Comparison of ENCODE assay signal across 9 cellular contexts in genomic region chr2:27069961-27070618, GRCh38. TPM values are rescaled to one million over a fixed set of nuclear protein-coding genes. Genes with fewer than 3 reads are reported as not detected.
DNase-seq lines count a peak whose midpoint lies in the region; ATAC-seq and TF ChIP-seq lines count a peak whose summit lies in the region.
"Had no signal": no experiment of that assay in that cellular context is flagged by ENCODE, and none has a peak within 500 bp of the region (broad histone marks: within the 10 kb centered on the region; RNA-seq: fewer than 3 reads in every experiment).

No MANE protein-coding gene starts in this region.

- intact Hi-C loops in left lung (cut with DNase I): no loop called here

- TF ChIP-seq CTCF in left lung (IDR thresholded peaks at IDR 0.05) (no peak), thoracic aorta (IDR thresholded peaks at IDR 0.05) (no peak)

- H3K27me3 Mint-ChIP-seq in activated T-cell treated with anti-CD3 and anti-CD28 coated beads, Interleukin-2, amount 50 U/mL, for 4 hours (ENCODE audit: low read depth): no peaks in the 10 kb centered on the region
- no peaks in the 10 kb centered on the region for H3K27me3 Mint-ChIP-seq in activated naive CD8-positive, alpha-beta T cell treated with anti-CD3 and anti-CD28 coated beads, Interleukin-2, amount 50 U/mL, for 24 hours

- H3K27ac ChIP-seq in left lung: peak overlapping the region in 1 of 2 donors; percentile 92
- peak overlapping the region; percentile 15 to 99 for H3K27ac ChIP-seq in thoracic aorta

- H3K27me3 ChIP-seq in left lung: no peaks in the 10 kb centered on the region
- H3K27me3 ChIP-seq in thoracic aorta (replicated peaks; ENCODE audit: insufficient read depth): no peaks in the 10 kb centered on the region

- H3K4me1 Mint-ChIP-seq in activated T-cell treated with anti-CD3 and anti-CD28 coated beads, Interleukin-2, amount 50 U/mL, for 4 hours (ENCODE audit: low read depth): peaks cover 64% of the 10 kb centered on the region
- peaks cover 55% of the 10 kb centered on the region for H3K4me1 Mint-ChIP-seq in activated naive CD8-positive, alpha-beta T cell treated with anti-CD3 and anti-CD28 coated beads, Interleukin-2, amount 50 U/mL, for 24 hours

- peaks cover 25% of the 10 kb centered on the region for H3K36me3 Mint-ChIP-seq in activated T-cell treated with anti-CD3 and anti-CD28 coated beads, Interleukin-2, amount 50 U/mL, for 4 hours (ENCODE audit: insufficient read depth)
- peaks cover 34% of the 10 kb centered on the region for H3K36me3 Mint-ChIP-seq in activated naive CD8-positive, alpha-beta T cell treated with anti-CD3 and anti-CD28 coated beads, Interleukin-2, amount 50 U/mL, for 24 hours (ENCODE audit: low read depth)

- peak overlapping the region; percentile 95 for H3K4me3 Mint-ChIP-seq in activated T-cell treated with anti-CD3 and anti-CD28 coated beads, Interleukin-2, amount 50 U/mL, for 4 hours
- H3K4me3 Mint-ChIP-seq in activated naive CD8-positive, alpha-beta T cell treated with anti-CD3 and anti-CD28 coated beads, Interleukin-2, amount 50 U/mL, for 24 hours: peak overlapping the region; percentile 97

- no peaks in the 10 kb centered on the region for H3K9me3 Mint-ChIP-seq in activated T-cell treated with anti-CD3 and anti-CD28 coated beads, Interleukin-2, amount 50 U/mL, for 4 hours
- no peaks in the 10 kb centered on the region for H3K9me3 Mint-ChIP-seq in activated naive CD8-positive, alpha-beta T cell treated with anti-CD3 and anti-CD28 coated beads, Interleukin-2, amount 50 U/mL, for 24 hours

- no peak for DNase-seq in activated T-cell treated with anti-CD3 and anti-CD28 coated beads, Interleukin-2, amount 50 U/mL, for 4 hours
- DNase-seq in activated T-cell treated with anti-CD3 and anti-CD28 coated beads, Interleukin-2, amount 50 U/mL, for 48 hours: no peak
- no peak for DNase-seq in activated naive CD8-positive, alpha-beta T cell treated with anti-CD3 and anti-CD28 coated beads, Interleukin-2, amount 50 U/mL, for 24 hours
- DNase-seq in left lung: no peak
- DNase-seq in thoracic aorta (ENCODE audit: low spot score): no peak
- DNase-seq in NCI-H2107 (lab: John Stamatoyannopoulos, UW): no peak
- DNase-seq in stimulated activated CD8-positive, alpha-beta memory T cell treated with anti-CD3 and anti-CD28 coated beads, Interleukin-4, amount 100 ng/mL, for 48 hours: no peak
- DNase-seq: NCI-H526 had no signal

- ATAC-seq in activated T-cell treated with anti-CD3 and anti-CD28 coated beads, Interleukin-2, amount 50 U/mL, for 4 hours: no peak
- no peak for ATAC-seq in activated naive CD8-positive, alpha-beta T cell treated with anti-CD3 and anti-CD28 coated beads, Interleukin-2, amount 50 U/mL, for 24 hours
- ATAC-seq in left lung (no peak), thoracic aorta (ENCODE audit: insufficient number of reproducible peaks, low FRiP score, low read depth) (no peak), HG03139 (IDR thresholded peaks at IDR 0.05; ENCODE audit: unreplicated experiment) (no peak)

- H3K36me3 ChIP-seq in left lung (peaks cover 0 to 39% of the 10 kb centered on the region in 2 donors), thoracic aorta (peaks cover 3% of the 10 kb centered on the region)

- H3K4me3 ChIP-seq in left lung (peak overlapping the region; percentile 72 to 91), thoracic aorta (peak overlapping the region; percentile 92)

- H3K27ac Mint-ChIP-seq in activated naive CD8-positive, alpha-beta T cell treated with anti-CD3 and anti-CD28 coated beads, Interleukin-2, amount 50 U/mL, for 24 hours: peak overlapping the region; percentile 92

- peaks cover 21 to 61% of the 10 kb centered on the region in 2 donors for H3K4me1 ChIP-seq in left lung
- H3K4me1 ChIP-seq in thoracic aorta (ENCODE audit: control insufficient read depth in 1 of 2, low read depth in 2 of 2): peaks cover 28 to 57% of the 10 kb centered on the region in 2 donors

- no peaks in the 10 kb centered on the region for H3K9me3 ChIP-seq in left lung
- no peaks in the 10 kb centered on the region for H3K9me3 ChIP-seq in thoracic aorta

RNA-seq across cellular contexts. Expression of gene OST4, which starts 1.4 kb away (rescaled TPM):
- total RNA-seq in activated T-cell treated with anti-CD3 and anti-CD28 coated beads, Interleukin-2, amount 50 U/mL, for 4 hours: 100 to 1,000 TPM; 225 to 244 (median 229) TPM
- 100 to 1,000 TPM; 294 to 407 TPM for total RNA-seq in left lung
- total RNA-seq in thoracic aorta: 100 to 1,000 TPM; 147 to 272 TPM

RNA-seq across cellular contexts. Expression of gene EMILIN1, which starts 8.3 kb away (rescaled TPM):
- total RNA-seq in activated T-cell treated with anti-CD3 and anti-CD28 coated beads, Interleukin-2, amount 50 U/mL, for 4 hours: 1 to 10 TPM in 2 of 3 donors, under 1 TPM in 1; 0.76 to 1.4 (median 1.3) TPM
- total RNA-seq in left lung (100 to 1,000 TPM; 151 to 161 TPM), thoracic aorta (100 to 1,000 TPM; 231 to 309 TPM)

RNA-seq across cellular contexts. Expression of gene KHK, which starts 16.5 kb away (rescaled TPM):
- 10 to 100 TPM in 1 of 3 donors, 1 to 10 TPM in 2; 5.2 to 10.7 (median 5.5) TPM for total RNA-seq in activated T-cell treated with anti-CD3 and anti-CD28 coated beads, Interleukin-2, amount 50 U/mL, for 4 hours
- total RNA-seq in left lung (10 to 100 TPM in 1 of 2 donors, 1 to 10 TPM in 1; 4.6 to 11.5 TPM), thoracic aorta (1 to 10 TPM; 1.5 to 2.6 TPM)

RNA-seq across cellular contexts. Expression of gene AGBL5, which starts 18.6 kb away (rescaled TPM):
- total RNA-seq in activated T-cell treated with anti-CD3 and anti-CD28 coated beads, Interleukin-2, amount 50 U/mL, for 4 hours: 10 to 100 TPM in 1 of 3 donors, 1 to 10 TPM in 2; 6.5 to 11.2 (median 9.2) TPM
- total RNA-seq in left lung (10 to 100 TPM; 12.0 to 20.6 TPM), thoracic aorta (10 to 100 TPM in 1 of 2 donors, 1 to 10 TPM in 1; 7.8 to 10.8 TPM)

RNA-seq across cellular contexts. Expression of gene TMEM214, which starts 37.3 kb away (rescaled TPM):
- total RNA-seq in activated T-cell treated with anti-CD3 and anti-CD28 coated beads, Interleukin-2, amount 50 U/mL, for 4 hours: 10 to 100 TPM; 59.0 to 71.3 (median 60.4) TPM
- total RNA-seq in left lung (100 to 1,000 TPM in 1 of 2 donors, 10 to 100 TPM in 1; 84.6 to 105 TPM), thoracic aorta (10 to 100 TPM; 68.2 to 84.4 TPM)

Comparison
In these comparisons a context has a peak if more than half of its experiments do, and no peak if none do; other contexts are left out.
1. RNA of gene EMILIN1, which starts 8.3 kb away (total RNA-seq): 231 to 309 TPM in thoracic aorta and 151 to 161 TPM in left lung; 0.76 to 1.4 TPM in activated T-cell treated with anti-CD3 and anti-CD28 coated beads, Interleukin-2, amount 50 U/mL, for 4 hours; every median in the first group is over 10 times any median in the second.